ENCODE assay signal across 8 cellular contexts in genomic region chr3:153159771-153160397, GRCh38. TPM values are rescaled to one million over a fixed set of nuclear protein-coding genes. Genes with fewer than 3 reads are reported as not detected.
DNase-seq lines count a peak whose midpoint lies in the region; ATAC-seq and TF ChIP-seq lines count a peak whose summit lies in the region.

No MANE protein-coding gene starts in this region.

- H3K4me2 ChIP-seq in mesenchymal stem cell (ENCODE audit: low read length, poor library complexity, severe bottlenecking), result peak overlapping the region; percentile 79

- peaks cover 7% of the 10 kb centered on the region for H3K4me1 ChIP-seq in mesenchymal stem cell (ENCODE audit: control insufficient read depth, insufficient read depth, low read depth, low read length)

- H2BK15ac ChIP-seq in mesenchymal stem cell (ENCODE audit: low read depth, poor library complexity, severe bottlenecking), result no peak overlapping the region

- peak overlapping the region; percentile 82 for H4K8ac ChIP-seq in mesenchymal stem cell (ENCODE audit: low read length)

- H3K27me3 Mint-ChIP-seq in activated naive CD4-positive, alpha-beta T cell treated with anti-CD3 and anti-CD28 coated beads for 36 hours (ENCODE audit: low read depth), result no peaks in the 10 kb centered on the region
- H3K27me3 Mint-ChIP-seq in type B pancreatic cell, result no peaks in the 10 kb centered on the region

- no peaks in the 10 kb centered on the region for H3K9me3 ChIP-seq in mesenchymal stem cell (ENCODE audit: control insufficient read depth, low read length)

- H3K36me3 Mint-ChIP-seq in activated naive CD4-positive, alpha-beta T cell treated with anti-CD3 and anti-CD28 coated beads for 36 hours (ENCODE audit: low read depth), result peaks cover 9% of the 10 kb centered on the region
- H3K36me3 Mint-ChIP-seq in type B pancreatic cell, result peaks cover 12% of the 10 kb centered on the region

- H3K4me3 Mint-ChIP-seq in activated naive CD4-positive, alpha-beta T cell treated with anti-CD3 and anti-CD28 coated beads for 36 hours, result peak overlapping the region; percentile 98
- peak overlapping the region; percentile 99 for H3K4me3 Mint-ChIP-seq in type B pancreatic cell

- no peak for ATAC-seq in GM18498 (IDR thresholded peaks at IDR 0.05; ENCODE audit: unreplicated experiment)
- ATAC-seq in GM21619 (IDR thresholded peaks at IDR 0.05; ENCODE audit: unreplicated experiment), result no peak

- peak overlapping the region; percentile 40 to 48 for H3K4ac ChIP-seq in mesenchymal stem cell (ENCODE audit: low read depth in 1 of 2, low read length in 2 of 2)

- H3K27ac Mint-ChIP-seq in activated naive CD4-positive, alpha-beta T cell treated with anti-CD3 and anti-CD28 coated beads for 36 hours, result peak overlapping the region; percentile 96
- H3K27ac Mint-ChIP-seq in type B pancreatic cell, result peak overlapping the region; percentile 99

- no peak overlapping the region for H4K91ac ChIP-seq in mesenchymal stem cell (ENCODE audit: low read length)

- DNase-seq in activated naive CD4-positive, alpha-beta T cell treated with anti-CD3 and anti-CD28 coated beads for 36 hours, result no peak
- no peak for DNase-seq in activated naive CD4-positive, alpha-beta T cell (lab: John Stamatoyannopoulos, UW)
- DNase-seq in brain microvascular endothelial cell (no peak), mesenchymal stem cell (no peak), type B pancreatic cell (ENCODE audit: extremely low spot score, unreplicated experiment) (no peak), NCI-H1417 treated with DMSO at 0.1 percent for 48 hours (lab: John Stamatoyannopoulos, UW) (no peak)

- H3K14ac ChIP-seq in mesenchymal stem cell (ENCODE audit: low read length in 2 of 2), result no peak overlapping the region

- no peak overlapping the region for H2BK120ac ChIP-seq in mesenchymal stem cell (ENCODE audit: low read depth, low read length)

- no peak for TF ChIP-seq CTCF in brain microvascular endothelial cell (IDR thresholded peaks at IDR 0.05; ENCODE audit: low read depth, low read length, missing control alignments)
- no peak for TF ChIP-seq CTCF in type B pancreatic cell (conservative IDR thresholded peaks at IDR 0.05)

- peak overlapping the region; percentile 79 for H3K27ac ChIP-seq in brain microvascular endothelial cell
- H3K27ac ChIP-seq in mesenchymal stem cell (ENCODE audit: low read length, poor library complexity, severe bottlenecking), result peak overlapping the region; percentile 100

- WGBS in mesenchymal stem cell, result 87% methylated on average over 7 of the region's 9 CpGs

- CTCF ChIA-PET in activated naive CD4-positive, alpha-beta T cell treated with anti-CD3 and anti-CD28 coated beads for 36 hours (lab: Charles Lee), result interaction anchor here (0.6 to 1.2 kb wide), 6 partner anchors 15 to 119 kb away, joined by 3 to 4 read pairs (median 3); no protein-coding TSS in a partner anchor

- peaks cover 14% of the 10 kb centered on the region for H3K4me1 Mint-ChIP-seq in activated naive CD4-positive, alpha-beta T cell treated with anti-CD3 and anti-CD28 coated beads for 36 hours (ENCODE audit: low read depth)
- H3K4me1 Mint-ChIP-seq in type B pancreatic cell (ENCODE audit: unreplicated experiment), result peaks cover 25% of the 10 kb centered on the region

- H2AK5ac ChIP-seq in mesenchymal stem cell (ENCODE audit: low read length, severe bottlenecking), result peak overlapping the region; percentile 85

- no peaks in the 10 kb centered on the region for H3K27me3 ChIP-seq in brain microvascular endothelial cell (replicated peaks)
- no peaks in the 10 kb centered on the region for H3K27me3 ChIP-seq in mesenchymal stem cell (ENCODE audit: control insufficient read depth in 1 of 2, insufficient read depth in 1 of 2, low read length in 2 of 2)

- in situ Hi-C loops in brain microvascular endothelial cell (cut with HindIII; ENCODE audit: low pct_ligation_motif_present, low sequenced_read_pairs), result loop anchor here (25.0 kb wide), 1 partner anchor 98 kb away; no protein-coding TSS in a partner anchor

- H3K36me3 ChIP-seq in brain microvascular endothelial cell (replicated peaks) (peaks cover 2% of the 10 kb centered on the region), mesenchymal stem cell (ENCODE audit: control insufficient read depth in 1 of 2, insufficient read depth in 2 of 2, low read depth in 1 of 2, low read length in 2 of 2) (peaks cover 0 to 6% of the 10 kb centered on the region in 2 experiments)

- no peaks in the 10 kb centered on the region for H3K9me3 Mint-ChIP-seq in activated naive CD4-positive, alpha-beta T cell treated with anti-CD3 and anti-CD28 coated beads for 36 hours
- H3K9me3 Mint-ChIP-seq in type B pancreatic cell, result no peaks in the 10 kb centered on the region

- no peak overlapping the region for H3K23ac ChIP-seq in mesenchymal stem cell (ENCODE audit: low read length in 2 of 2)

- H3K4me3 ChIP-seq in brain microvascular endothelial cell (ENCODE audit: low read depth, low read length) (peak overlapping the region; percentile 75), mesenchymal stem cell (ENCODE audit: insufficient read depth in 1 of 2, low read depth in 1 of 2, low read length in 2 of 2) (peak overlapping the region; percentile 55 to 95)

- intact Hi-C loops in activated naive CD4-positive, alpha-beta T cell treated with anti-CD3 and anti-CD28 coated beads for 36 hours (cut with micrococcal nuclease), result loop anchor here (1.0 to 5.0 kb wide), 7 partner anchors 69 to 1958 kb away; partner anchors contain the start of genes ARHGEF26, GPR171 and MBNL1

- peak overlapping the region; percentile 87 to 89 for H2BK12ac ChIP-seq in mesenchymal stem cell (ENCODE audit: low read length in 2 of 2)

- no peak overlapping the region for H2AFZ ChIP-seq in mesenchymal stem cell (ENCODE audit: low read depth, low read length)

- no peaks in the 10 kb centered on the region for H3K79me1 ChIP-seq in mesenchymal stem cell (replicated peaks; ENCODE audit: low read length, poor library complexity, severe bottlenecking)

- peak overlapping the region; percentile 95 for H2BK5ac ChIP-seq in mesenchymal stem cell (ENCODE audit: low read depth, low read length, poor library complexity, severe bottlenecking)

- peak overlapping the region; percentile 47 to 95 for H3K18ac ChIP-seq in mesenchymal stem cell (ENCODE audit: low read depth in 1 of 2, low read length in 2 of 2)

- peak overlapping the region; percentile 99 for H3K9ac ChIP-seq in mesenchymal stem cell (ENCODE audit: low read length)

RNA-seq across cellular contexts. Expression of gene RAP2B, which starts 2.1 kb away (rescaled TPM):
- total RNA-seq in activated naive CD4-positive, alpha-beta T cell treated with anti-CD3 and anti-CD28 coated beads for 36 hours, result 1 to 10 TPM; 8.6 to 8.7 TPM
- 9.5 TPM for polyA plus RNA-seq in mesenchymal stem cell (2013, experiment 1 of 2)
- polyA plus RNA-seq in mesenchymal stem cell (2013, experiment 2 of 2), result 10.1 TPM
- 16.5 and 33.1 TPM in 2 replicates for total RNA-seq in type B pancreatic cell (ENCODE audit: low replicate concordance)
